In genomic region chr1:211638246-211638645, GRCh38 we compare ENCODE assay signal across 19 cellular contexts.
"Had no signal": no experiment of that assay in that cellular context is flagged by ENCODE, and none has a peak within 500 bp of the region (broad histone marks: within the 10 kb centered on the region; RNA-seq: fewer than 3 reads in every experiment).

No MANE protein-coding gene starts in this region.

- DNase-seq: activated CD4-positive, alpha-beta T cell treated with anti-CD3 and anti-CD28 coated beads, Interleukin-2, amount 50 U/mL, for 1 hour; activated CD4-positive, CD25-positive, alpha-beta regulatory T cell treated with anti-CD3 and anti-CD28 coated beads, Interleukin-2, amount 50 U/mL, for 72 hours; activated CD8-positive, alpha-beta T cell treated with anti-CD3 and anti-CD28 coated beads, Interleukin-2, amount 10 ng/mL, durations not matched to agents 7 days and 5 days; activated naive CD4-positive, alpha-beta T cell treated with anti-CD3 and anti-CD28 coated beads, Interleukin-2, amount 10 ng/mL, durations not matched to agents 7 days and 5 days; activated T-cell treated with anti-CD3 and anti-CD28 coated beads, Interleukin-2, amount 50 U/mL, for 4 hours; effector CD4-positive, alpha-beta T cell; foreskin melanocyte; kidney glomerular epithelial cell; left ventricle myocardium inferior; occipital lobe; stimulated activated CD4-positive, alpha-beta T cell treated with anti-CD3 and anti-CD28 coated beads, Interleukin-2, amount 100 ng/mL, for 48 hours; stimulated activated naive B cell treated with anti-CD40 and anti-IgM and Interleukin-4, amounts not matched to agents 10 μg/mL and 1 μg/mL and 100 μg/mL, for 72 hours; T-helper 1 cell; testis; trophoblast cell; WERI-Rb-1 had no signal

- H3K27me3 ChIP-seq: testis, vagina had no signal

- H3K27ac ChIP-seq: left ventricle myocardium inferior, testis, vagina, WERI-Rb-1 had no signal

- H3K9me3 ChIP-seq: left ventricle myocardium inferior, mucosa of descending colon, testis, vagina had no signal

- H3K36me3 ChIP-seq: left ventricle myocardium inferior, vagina, WERI-Rb-1 had no signal

- FAIRE-seq: TTC549 had no signal

- H3K4me3 ChIP-seq: left ventricle myocardium inferior, mucosa of descending colon, testis, vagina had no signal

- ATAC-seq: activated CD8-positive, alpha-beta T cell treated with anti-CD3 and anti-CD28 coated beads, Interleukin-2, amount 10 ng/mL, durations not matched to agents 7 days and 5 days; activated T-cell treated with anti-CD3 and anti-CD28 coated beads, Interleukin-2, amount 50 U/mL, for 4 hours; stimulated activated naive B cell treated with anti-CD40 and anti-IgM and Interleukin-4, amounts not matched to agents 10 μg/mL and 1 μg/mL and 100 μg/mL, for 72 hours had no signal
